Comparison of ENCODE assay signal across 8 cellular contexts in the genomic region with DNA sequence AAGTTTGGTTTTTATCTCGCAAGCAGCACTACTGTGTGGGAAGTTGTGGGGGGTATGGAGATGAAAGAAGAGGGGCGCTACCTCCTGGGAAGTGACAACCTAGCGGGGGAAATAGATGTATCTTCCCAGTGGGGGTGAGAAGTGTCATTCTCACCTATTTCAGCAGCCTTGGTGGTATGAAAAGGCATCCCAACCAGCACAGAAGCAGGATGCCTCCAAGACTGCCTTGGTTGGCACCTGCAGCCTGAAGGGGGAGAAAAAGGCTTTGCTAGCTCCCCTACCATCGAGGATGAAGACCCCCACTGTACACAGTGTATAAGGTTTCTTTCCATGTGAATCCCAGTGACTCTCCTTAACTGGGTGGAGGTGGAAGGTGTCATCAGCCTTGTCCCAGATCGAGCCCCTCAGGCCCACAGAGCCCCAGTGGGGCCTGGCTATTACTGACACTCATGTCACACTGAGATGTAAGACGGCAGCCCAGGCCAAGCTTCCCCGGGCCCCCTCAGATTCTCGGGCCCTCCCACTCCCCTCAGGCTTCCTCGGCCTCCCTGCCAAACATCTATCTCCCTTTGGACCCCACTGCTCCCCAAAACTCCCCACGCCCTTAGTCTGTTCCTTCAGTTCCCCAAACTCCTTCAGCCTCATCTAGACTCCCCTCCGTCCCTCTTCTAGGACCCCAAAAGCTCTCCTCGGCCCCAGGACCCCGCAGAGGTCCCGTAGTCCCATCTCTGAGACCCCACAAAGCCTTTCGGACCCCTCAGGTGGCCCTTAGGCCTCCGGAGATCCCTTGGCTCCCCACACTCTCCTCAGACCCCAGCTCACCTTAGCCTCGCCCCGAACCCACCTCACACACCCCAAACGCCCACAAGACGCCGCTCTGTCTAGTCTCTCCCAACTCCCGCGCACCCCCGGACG. TPM values are rescaled to one million over a fixed set of nuclear protein-coding genes. Genes with fewer than 3 reads are reported as not detected.
DNase-seq lines count a peak whose midpoint lies in the region; ATAC-seq and TF ChIP-seq lines count a peak whose summit lies in the region.

No MANE protein-coding gene starts in this region.

- peaks cover 0 to 19% of the 10 kb centered on the region in 2 donors for H3K4me1 ChIP-seq in right atrium auricular region
- H3K4me1 ChIP-seq in skeletal muscle satellite cell (ENCODE audit: control insufficient read depth, insufficient read depth, low read length) = peaks cover 28% of the 10 kb centered on the region

- peak overlapping the region; percentile 85 for H3K4me2 ChIP-seq in skeletal muscle satellite cell (ENCODE audit: low read length)

- peaks cover 40% of the 10 kb centered on the region for H3K4me1 Mint-ChIP-seq in activated naive CD4-positive, alpha-beta T cell treated with anti-CD3 and anti-CD28 coated beads for 36 hours (ENCODE audit: low read depth)

- peak overlapping the region; percentile 92 for H3K27ac Mint-ChIP-seq in activated naive CD4-positive, alpha-beta T cell treated with anti-CD3 and anti-CD28 coated beads for 36 hours

- peak overlapping the region; percentile 88 for H3K9ac ChIP-seq in skeletal muscle satellite cell (ENCODE audit: low read depth, low read length)

- peak overlapping the region; percentile 79 for H3K4me3 ChIP-seq in AG10803 (ENCODE audit: low read length)
- H3K4me3 ChIP-seq in right atrium auricular region = peak overlapping the region; percentile 91 to 92
- H3K4me3 ChIP-seq in skeletal muscle satellite cell (ENCODE audit: low read length) = peak overlapping the region; percentile 88

- H3K27ac ChIP-seq in right atrium auricular region = peak overlapping the region; percentile 92 to 93

- no peaks in the 10 kb centered on the region for H3K9me3 Mint-ChIP-seq in activated naive CD4-positive, alpha-beta T cell treated with anti-CD3 and anti-CD28 coated beads for 36 hours

- intact Hi-C loops in activated naive CD4-positive, alpha-beta T cell treated with anti-CD3 and anti-CD28 coated beads for 36 hours (cut with micrococcal nuclease) = loop anchor here (2.0 to 5.0 kb wide), 6 partner anchors 36 to 1560 kb away; a partner anchor contains a TSS

- TF ChIP-seq CTCF in AG10803 (conservative IDR thresholded peaks at IDR 0.05; ENCODE audit: low read length) = no peak
- no peak for TF ChIP-seq CTCF in right atrium auricular region (IDR thresholded peaks at IDR 0.05)

- peak; percentile 8 for ATAC-seq in HG03045 (IDR thresholded peaks at IDR 0.05; ENCODE audit: unreplicated experiment)
- ATAC-seq in HG02840 (IDR thresholded peaks at IDR 0.05; ENCODE audit: low FRiP score, unreplicated experiment) = no peak
- ATAC-seq in GM19395 (IDR thresholded peaks at IDR 0.05; ENCODE audit: unreplicated experiment) = no peak

- CTCF ChIA-PET in activated naive CD4-positive, alpha-beta T cell treated with anti-CD3 and anti-CD28 coated beads for 36 hours (lab: Charles Lee) = interaction anchor here (0.6 to 3.2 kb wide), 12 partner anchors 12 to 444 kb away, joined by 3 to 20 read pairs (median 4); a partner anchor contains a TSS

- H3K9me3 ChIP-seq in right atrium auricular region (no peaks in the 10 kb centered on the region), skeletal muscle satellite cell (replicated peaks; ENCODE audit: low read length) (no peaks in the 10 kb centered on the region)

- H3K27me3 Mint-ChIP-seq in activated naive CD4-positive, alpha-beta T cell treated with anti-CD3 and anti-CD28 coated beads for 36 hours (ENCODE audit: low read depth) = no peaks in the 10 kb centered on the region

- H3K27me3 ChIP-seq in right atrium auricular region (no peaks in the 10 kb centered on the region), skeletal muscle satellite cell (ENCODE audit: control insufficient read depth, insufficient read depth, low read length) (no peaks in the 10 kb centered on the region)

- peak overlapping the region; percentile 94 for H3K4me3 Mint-ChIP-seq in activated naive CD4-positive, alpha-beta T cell treated with anti-CD3 and anti-CD28 coated beads for 36 hours

- peaks cover 4% of the 10 kb centered on the region for H3K36me3 Mint-ChIP-seq in activated naive CD4-positive, alpha-beta T cell treated with anti-CD3 and anti-CD28 coated beads for 36 hours (ENCODE audit: low read depth)

- no peaks in the 10 kb centered on the region for H3K36me3 ChIP-seq in right atrium auricular region
- H3K36me3 ChIP-seq in skeletal muscle satellite cell (ENCODE audit: insufficient read depth, low read length) = no peaks in the 10 kb centered on the region

- DNase-seq in AG10803 (ENCODE audit: low read depth) (no peak), right atrium auricular region (ENCODE audit: low spot score) (no peak), OCI-M2 (lab: John Stamatoyannopoulos, UW; ENCODE audit: unreplicated experiment) (no peak)
- DNase-seq in activated naive CD4-positive, alpha-beta T cell treated with anti-CD3 and anti-CD28 coated beads for 36 hours = peak; percentile 42

RNA-seq across cellular contexts. Expression of a gene that starts 0.7 kb away (rescaled TPM):
- total RNA-seq in activated naive CD4-positive, alpha-beta T cell treated with anti-CD3 and anti-CD28 coated beads for 36 hours = 10 to 100 TPM; 33.8 to 36.6 TPM
- total RNA-seq in right atrium auricular region = 10 to 100 TPM; 22.2 to 29.3 TPM
- total RNA-seq in skeletal muscle satellite cell (2012; rRNA removed) = 28.1 and 29.1 TPM in 2 replicates

RNA-seq across cellular contexts. Expression of a gene that starts 19.6 kb away (rescaled TPM):
- total RNA-seq in activated naive CD4-positive, alpha-beta T cell treated with anti-CD3 and anti-CD28 coated beads for 36 hours = 1 to 10 TPM; 2.0 to 2.2 TPM
- under 1 TPM; 0.24 to 0.44 TPM for total RNA-seq in right atrium auricular region
- total RNA-seq in skeletal muscle satellite cell (2012; rRNA removed) = 1.3 and 2.0 TPM in 2 replicates
